9 cellular contexts compared by ENCODE assay signal in genomic region chr15:45715528-45715927, GRCh38.
DNase-seq lines count a peak whose midpoint lies in the region; ATAC-seq and TF ChIP-seq lines count a peak whose summit lies in the region.
"Had no signal": no experiment of that assay in that cellular context is flagged by ENCODE, and none has a peak within 500 bp of the region (broad histone marks: within the 10 kb centered on the region; RNA-seq: fewer than 3 reads in every experiment).

No MANE protein-coding gene starts in this region.

- ATAC-seq in HG02571 (IDR thresholded peaks at IDR 0.05; ENCODE audit: unreplicated experiment) = no peak
- ATAC-seq in HG02973 (IDR thresholded peaks at IDR 0.05; ENCODE audit: unreplicated experiment) = no peak
- ATAC-seq in HG02852 (IDR thresholded peaks at IDR 0.05; ENCODE audit: unreplicated experiment) = no peak

- no peak overlapping the region for H3K4me3 ChIP-seq in astrocyte of the cerebellum (ENCODE audit: low read depth, low read length)

- peak overlapping the region in 2 of 3 experiments; percentile 27 to 29 for H3K27ac Mint-ChIP-seq in nephron

- H3K9me3 Mint-ChIP-seq in nephron = no peaks in the 10 kb centered on the region

- H3K4me3 Mint-ChIP-seq in nephron = no peak overlapping the region

- H3K27me3 Mint-ChIP-seq in nephron (ENCODE audit: low read depth) = peaks cover 4% of the 10 kb centered on the region

- in situ Hi-C loops in astrocyte of the cerebellum (cut with HindIII; ENCODE audit: low sequenced_read_pairs) = no loop called here

- peak; percentile 45; the same call in 1 of the 3 replicates for TF ChIP-seq CTCF in GM12872 (IDR thresholded peaks at IDR 0.05; ENCODE audit: insufficient read depth, low read depth, low read length)
- TF ChIP-seq CTCF in astrocyte of the cerebellum (IDR thresholded peaks at IDR 0.05; ENCODE audit: low read depth, low read length, missing control alignments) = peak; percentile 40
- TF ChIP-seq CTCF in nephron (IDR thresholded peaks at IDR 0.05; ENCODE audit: unreplicated experiment in 3 of 3) = peak; percentile 39 to 52 (median 40)

- DNase-seq in M059J (ENCODE audit: low read depth) (peak; percentile 34), astrocyte of the cerebellum (ENCODE audit: low read depth) (no peak)
- DNase-seq: activated CD8-positive, alpha-beta memory T cell treated with anti-CD3 and anti-CD28 coated beads, Interleukin-2, amount 50 U/mL, for 4 hours; stimulated activated CD4-positive, alpha-beta T cell treated with anti-CD3 and anti-CD28 coated beads, Interleukin-2, amount 100 ng/mL, for 24 hours had no signal

- H3K36me3 Mint-ChIP-seq in nephron (ENCODE audit: low read depth) = peaks cover 2% of the 10 kb centered on the region

- H3K4me1 Mint-ChIP-seq in nephron = peaks cover 12% of the 10 kb centered on the region
